11 cellular contexts compared by ENCODE assay signal in the genomic region with DNA sequence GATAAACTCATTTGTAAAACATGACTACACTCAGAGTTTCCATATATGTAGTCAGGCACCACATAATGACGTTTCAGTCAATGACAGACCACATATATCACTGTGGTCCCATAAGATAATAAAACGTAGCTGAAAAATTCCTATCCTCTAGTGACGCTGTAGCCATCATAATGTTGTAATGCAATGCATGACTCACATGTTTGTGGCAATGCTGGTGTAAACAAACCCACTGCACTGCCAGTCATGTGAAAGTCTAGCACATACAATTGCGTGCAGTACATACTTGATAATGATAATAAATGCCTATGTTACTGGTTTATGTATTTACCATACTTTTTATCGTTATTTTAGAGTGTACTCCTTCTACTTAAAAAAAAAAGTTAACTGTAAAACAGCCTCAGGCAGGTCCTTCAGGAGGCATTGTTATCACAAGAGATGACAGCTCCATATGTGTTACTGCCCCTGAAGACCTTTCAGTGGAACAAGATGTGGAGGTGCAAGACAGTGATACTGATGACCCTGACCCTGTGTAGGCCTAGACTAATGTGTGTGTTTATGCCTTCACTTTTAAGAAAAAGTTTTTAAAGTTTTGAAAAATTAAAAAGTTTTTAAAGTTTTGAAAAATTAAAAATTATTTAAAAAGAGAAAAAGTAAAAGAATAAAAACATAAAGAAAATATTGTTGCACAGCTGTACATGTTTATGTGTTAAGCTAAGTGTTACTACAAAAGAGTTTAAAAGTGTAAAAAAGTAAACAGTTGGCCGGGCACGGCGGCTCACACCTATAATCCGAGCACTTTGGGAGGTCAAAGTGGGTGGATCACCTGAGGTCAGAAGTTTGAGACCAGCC. TPM values are rescaled to one million over a fixed set of nuclear protein-coding genes. Genes with fewer than 3 reads are reported as not detected.
A peak's percentile ranks its signal among the peaks of the same experiment; 100 is the strongest.
DNase-seq lines count a peak whose midpoint lies in the region; ATAC-seq and TF ChIP-seq lines count a peak whose summit lies in the region.
"Had no signal": no experiment of that assay in that cellular context is flagged by ENCODE, and none has a peak within 500 bp of the region (broad histone marks: within the 10 kb centered on the region; RNA-seq: fewer than 3 reads in every experiment).

No MANE protein-coding gene starts in this region.

- H3K36me3 ChIP-seq in smooth muscle cell (ENCODE audit: low read depth): no peaks in the 10 kb centered on the region

- H2AFZ ChIP-seq in smooth muscle cell (ENCODE audit: low read depth): no peak overlapping the region

- H3K4me3 ChIP-seq in HFF-Myc (replicated peaks; ENCODE audit: low read depth, low read length) (no peak overlapping the region), choroid plexus epithelial cell (ENCODE audit: low read depth, low read length) (no peak overlapping the region), smooth muscle cell (no peak overlapping the region)
- H3K4me3 ChIP-seq: body of pancreas had no signal

- peak overlapping the region; percentile 100 for H3K27ac Mint-ChIP-seq in T-helper 17 cell

- peak overlapping the region; percentile 20 for H3K4me2 ChIP-seq in smooth muscle cell

- no peak for TF ChIP-seq CTCF in HFF-Myc (IDR thresholded peaks at IDR 0.05; ENCODE audit: low read depth, low read length, missing control alignments)
- TF ChIP-seq CTCF in choroid plexus epithelial cell (conservative IDR thresholded peaks at IDR 0.05; ENCODE audit: low read depth, low read length): no peak
- no peak for TF ChIP-seq CTCF in smooth muscle cell (IDR thresholded peaks at IDR 0.05; ENCODE audit: borderline replicate concordance, insufficient read depth, poor library complexity, severe bottlenecking)

- no peaks in the 10 kb centered on the region for H3K36me3 Mint-ChIP-seq in T-helper 17 cell (ENCODE audit: low read depth)

- H3K4me1 Mint-ChIP-seq in T-helper 17 cell: peaks cover 46% of the 10 kb centered on the region

- H3K9me3 ChIP-seq in T-helper 17 cell (ENCODE audit: control insufficient read depth, low read length, poor library complexity, severe bottlenecking) (no peaks in the 10 kb centered on the region), smooth muscle cell (replicated peaks; ENCODE audit: low read depth) (no peaks in the 10 kb centered on the region)
- H3K9me3 ChIP-seq: body of pancreas had no signal

- H3K79me2 ChIP-seq in smooth muscle cell (ENCODE audit: low read depth): peaks cover 70% of the 10 kb centered on the region

- H3K27ac ChIP-seq in smooth muscle cell (ENCODE audit: low read depth): peak overlapping the region; percentile 93
- H3K27ac ChIP-seq in substantia nigra (ENCODE audit: low read depth, low read length, poor library complexity, severe bottlenecking): no peak overlapping the region
- H3K27ac ChIP-seq: body of pancreas had no signal

- peak overlapping the region; percentile 41 for H3K4me3 Mint-ChIP-seq in T-helper 17 cell
- H3K4me3 Mint-ChIP-seq: neural crest cell had no signal

- no peaks in the 10 kb centered on the region for H3K4me1 ChIP-seq in smooth muscle cell (ENCODE audit: low read depth)

- peak overlapping the region; percentile 83 for H3K9ac ChIP-seq in smooth muscle cell (ENCODE audit: low read depth)

- H3K27me3 ChIP-seq in smooth muscle cell (ENCODE audit: low read depth): no peaks in the 10 kb centered on the region
- H3K27me3 ChIP-seq: body of pancreas had no signal

- peaks cover 25% of the 10 kb centered on the region for H4K20me1 ChIP-seq in smooth muscle cell (ENCODE audit: low read depth)

- no peaks in the 10 kb centered on the region for H3K27me3 Mint-ChIP-seq in T-helper 17 cell

- H3F3A ChIP-seq in smooth muscle cell (ENCODE audit: low read depth): no peaks in the 10 kb centered on the region

- ATAC-seq in T-helper 17 cell: peak; percentile 90
- ATAC-seq in HG02970 (IDR thresholded peaks at IDR 0.05; ENCODE audit: low FRiP score, unreplicated experiment): no peak
- no peak for ATAC-seq in GM21723 (IDR thresholded peaks at IDR 0.05; ENCODE audit: unreplicated experiment)
- ATAC-seq in HG03095 (IDR thresholded peaks at IDR 0.05; ENCODE audit: unreplicated experiment): no peak
- ATAC-seq: body of pancreas had no signal

- peak; percentile 67 for DNase-seq in HFF-Myc (ENCODE audit: extremely low read depth, low read depth)
- DNase-seq in T-helper 17 cell: peak in 2 of 3 donors; percentile 35 to 50
- peak; percentile 96 for DNase-seq in choroid plexus epithelial cell (ENCODE audit: low read depth)
- DNase-seq in smooth muscle cell (lab: John Stamatoyannopoulos, UW; ENCODE audit: unreplicated experiment): no peak
- no peak for DNase-seq in substantia nigra (lab: John Stamatoyannopoulos, UW)
- DNase-seq: NCI-H146 had no signal

- 54% methylated on average over 9 of the region's 9 CpGs for WGBS in smooth muscle cell (ENCODE audit: low lambda C conversion rate)

RNA-seq across cellular contexts. Expression of a gene that starts 9.0 kb away (rescaled TPM):
- total RNA-seq in T-helper 17 cell (100 to 1,000 TPM; 202 to 225 TPM), smooth muscle cell (10.7 and 29.3 TPM in 2 replicates)
- polyA plus RNA-seq in smooth muscle cell: 12.4 and 15.0 TPM in 2 replicates

RNA-seq across cellular contexts. Expression of a gene that starts 21.2 kb away (rescaled TPM):
- 100 to 1,000 TPM; 153 to 177 TPM for total RNA-seq in T-helper 17 cell
- 1.7 and 2.6 TPM in 2 replicates for total RNA-seq in smooth muscle cell
- polyA plus RNA-seq in smooth muscle cell: 3.2 and 6.3 TPM in 2 replicates

Comparison
In these comparisons a context has a peak if more than half of its experiments do, and no peak if none do; other contexts are left out.
1. DNase-seq: peak in HFF-Myc (single experiment), T-helper 17 cell (2 of 3) and choroid plexus epithelial cell (single experiment); none in smooth muscle cell (single experiment) and substantia nigra (0 of 49).
2. RNA of a gene that starts 21.2 kb away (total RNA-seq): 153 to 177 TPM in T-helper 17 cell; 1.7 to 2.6 TPM in smooth muscle cell; every median in the first group is over 10 times any median in the second.